In the genomic region with DNA sequence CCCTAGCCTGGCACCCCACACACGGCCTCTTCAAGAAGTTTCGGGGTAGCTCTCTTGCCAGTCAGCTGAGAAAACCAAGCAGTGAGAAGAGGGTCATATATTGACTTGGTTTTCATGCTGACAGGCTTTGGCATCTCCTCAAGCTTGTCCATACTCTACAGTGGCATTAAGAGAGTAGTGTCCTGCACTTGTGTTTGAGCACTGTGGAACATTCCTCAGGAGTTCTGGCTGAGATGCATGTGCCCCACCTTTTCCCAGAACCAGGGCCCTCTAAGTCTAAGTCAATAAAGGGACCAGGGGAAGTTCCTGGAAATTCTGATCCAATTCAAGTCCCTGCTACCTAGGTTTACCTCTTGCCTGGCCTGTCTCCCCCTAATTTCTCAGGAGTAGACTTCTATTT, we compare ENCODE assay signal across 19 cellular contexts.
DNase-seq lines count a peak whose midpoint lies in the region; ATAC-seq, FAIRE-seq and TF ChIP-seq lines count a peak whose summit lies in the region.
"Had no signal": no experiment of that assay in that cellular context is flagged by ENCODE, and none has a peak within 500 bp of the region (broad histone marks: within the 10 kb centered on the region; RNA-seq: fewer than 3 reads in every experiment).

No MANE protein-coding gene starts in this region.

- intact Hi-C loops in lower lobe of right lung (cut with DNase I) = no loop called here

- H3K9ac ChIP-seq in keratinocyte (ENCODE audit: control insufficient read depth, extremely low read depth, insufficient read depth, low read length) (no peak overlapping the region), parathyroid adenoma (no peak overlapping the region)
- H3K9ac ChIP-seq: BLaER1, GM23248 had no signal

- ATAC-seq in lower lobe of right lung = peak; percentile 49 to 78
- ATAC-seq: CD8-positive, alpha-beta T cell had no signal

- H4K20me1 ChIP-seq in keratinocyte (ENCODE audit: control insufficient read depth, extremely low read depth, insufficient read depth, low read length) = no peaks in the 10 kb centered on the region
- H4K20me1 ChIP-seq: BLaER1 had no signal

- peaks cover 52% of the 10 kb centered on the region for H3K4me1 ChIP-seq in keratinocyte (ENCODE audit: control insufficient read depth, extremely low read depth, insufficient read depth, low read length)
- H3K4me1 ChIP-seq in lower lobe of right lung = no peaks in the 10 kb centered on the region
- peaks cover 22% of the 10 kb centered on the region for H3K4me1 ChIP-seq in parathyroid adenoma
- H3K4me1 ChIP-seq: BLaER1 had no signal

- dilution Hi-C loops in keratinocyte (cut with MboI; ENCODE audit: extremely low pct_ligation_motif_present, low sequenced_read_pairs) = no loop called here

- H2AFZ ChIP-seq in keratinocyte (ENCODE audit: control insufficient read depth, low read length) (no peak overlapping the region), parathyroid adenoma (peak overlapping the region; percentile 8)
- H2AFZ ChIP-seq: GM23248 had no signal

- H3K79me2 ChIP-seq in keratinocyte (ENCODE audit: control insufficient read depth, insufficient read depth, low read length) = no peaks in the 10 kb centered on the region
- H3K79me2 ChIP-seq in parathyroid adenoma = no peaks in the 10 kb centered on the region

- peak; percentile 76 for FAIRE-seq in keratinocyte (lab: Jason Lieb, UNC)
- FAIRE-seq: GM12878, H1 had no signal

- H3K27me3 ChIP-seq in keratinocyte (ENCODE audit: control insufficient read depth, extremely low read depth, insufficient read depth, low read length) (no peaks in the 10 kb centered on the region), lower lobe of right lung (ENCODE audit: low read depth) (no peaks in the 10 kb centered on the region), parathyroid adenoma (ENCODE audit: control insufficient read depth, insufficient read depth, low read length) (no peaks in the 10 kb centered on the region)
- H3K27me3 ChIP-seq: BLaER1 had no signal

- no peak overlapping the region for H3K4me3 ChIP-seq in keratinocyte (ENCODE audit: control insufficient read depth in 2 of 3, extremely low read depth in 1 of 3, insufficient read depth in 2 of 3, low read depth in 1 of 3, low read length in 3 of 3)
- no peak overlapping the region for H3K4me3 ChIP-seq in lower lobe of right lung
- H3K4me3 ChIP-seq in parathyroid adenoma (ENCODE audit: low read depth, low read length) = no peak overlapping the region
- H3K4me3 ChIP-seq: BLaER1, GM12878, GM23248 had no signal

- H3K4me2 ChIP-seq in keratinocyte (ENCODE audit: control insufficient read depth, extremely low read depth, insufficient read depth, low read depth, low read length) (no peak overlapping the region), parathyroid adenoma (ENCODE audit: low read length) (no peak overlapping the region)
- H3K4me2 ChIP-seq: BLaER1 had no signal

- no peak for TF ChIP-seq CTCF in keratinocyte (optimal IDR thresholded peaks at IDR 0.05 in 1 of 3, IDR thresholded peaks at IDR 0.05 in 1 of 3, conservative IDR thresholded peaks at IDR 0.05 in 1 of 3; ENCODE audit: extremely low read depth in 1 of 3, insufficient read depth in 2 of 3, low read length in 3 of 3)
- no peak for TF ChIP-seq CTCF in lower lobe of right lung (IDR thresholded peaks at IDR 0.05)
- no peak for TF ChIP-seq CTCF in parathyroid adenoma (IDR thresholded peaks at IDR 0.05)

- H3K9me3 ChIP-seq in keratinocyte (ENCODE audit: control insufficient read depth, low read depth, low read length) (no peaks in the 10 kb centered on the region), lower lobe of right lung (no peaks in the 10 kb centered on the region), parathyroid adenoma (ENCODE audit: control insufficient read depth, low read length) (no peaks in the 10 kb centered on the region)
- H3K9me3 ChIP-seq: BLaER1, Caco-2 had no signal

- H3K27ac ChIP-seq in keratinocyte (ENCODE audit: control insufficient read depth, insufficient read depth, low read length) (no peak overlapping the region), lower lobe of right lung (no peak overlapping the region), parathyroid adenoma (no peak overlapping the region)
- H3K27ac ChIP-seq: BLaER1, C4-2B, GM23248 had no signal

- no peaks in the 10 kb centered on the region for H3K9me1 ChIP-seq in keratinocyte (ENCODE audit: control insufficient read depth, extremely low read depth, insufficient read depth, low read length)

- DNase-seq in keratinocyte (ENCODE audit: low read depth, low spot score) = no peak
- DNase-seq in lower lobe of right lung = no peak
- DNase-seq in glomerular visceral epithelial cell (ENCODE audit: extremely low spot score) = no peak
- no peak for DNase-seq in amniotic stem cell (lab: John Stamatoyannopoulos, UW)
- DNase-seq in NCI-H2029 treated with DMSO at 0.1 percent for 48 hours (lab: John Stamatoyannopoulos, UW) = no peak
- DNase-seq: Caco-2; CD4-positive, CD25-positive, alpha-beta regulatory T cell; CD8-positive, alpha-beta T cell; DMS79; EL; GDM1; GM23248; H7; HCEC 1CT had no signal

- H3K36me3 ChIP-seq in keratinocyte (ENCODE audit: control insufficient read depth in 2 of 2, extremely low read depth in 1 of 2, insufficient read depth in 2 of 2, low read length in 2 of 2) (no peaks in the 10 kb centered on the region), lower lobe of right lung (no peaks in the 10 kb centered on the region), parathyroid adenoma (ENCODE audit: control insufficient read depth, insufficient read depth, low read length) (no peaks in the 10 kb centered on the region)
- H3K36me3 ChIP-seq: BLaER1 had no signal
